In genomic region chr1:244074559-244075171, GRCh38 we compare ENCODE assay signal across 2 cellular contexts.
TF ChIP-seq lines count a peak whose summit lies in the region.

No MANE protein-coding gene starts in this region.

TF ChIP-seq in GM23338, 12 proteins besides CTCF, POLR2A, EP300 and RAD21 (continued from another document):
- TF ChIP-seq, protein P1, sequence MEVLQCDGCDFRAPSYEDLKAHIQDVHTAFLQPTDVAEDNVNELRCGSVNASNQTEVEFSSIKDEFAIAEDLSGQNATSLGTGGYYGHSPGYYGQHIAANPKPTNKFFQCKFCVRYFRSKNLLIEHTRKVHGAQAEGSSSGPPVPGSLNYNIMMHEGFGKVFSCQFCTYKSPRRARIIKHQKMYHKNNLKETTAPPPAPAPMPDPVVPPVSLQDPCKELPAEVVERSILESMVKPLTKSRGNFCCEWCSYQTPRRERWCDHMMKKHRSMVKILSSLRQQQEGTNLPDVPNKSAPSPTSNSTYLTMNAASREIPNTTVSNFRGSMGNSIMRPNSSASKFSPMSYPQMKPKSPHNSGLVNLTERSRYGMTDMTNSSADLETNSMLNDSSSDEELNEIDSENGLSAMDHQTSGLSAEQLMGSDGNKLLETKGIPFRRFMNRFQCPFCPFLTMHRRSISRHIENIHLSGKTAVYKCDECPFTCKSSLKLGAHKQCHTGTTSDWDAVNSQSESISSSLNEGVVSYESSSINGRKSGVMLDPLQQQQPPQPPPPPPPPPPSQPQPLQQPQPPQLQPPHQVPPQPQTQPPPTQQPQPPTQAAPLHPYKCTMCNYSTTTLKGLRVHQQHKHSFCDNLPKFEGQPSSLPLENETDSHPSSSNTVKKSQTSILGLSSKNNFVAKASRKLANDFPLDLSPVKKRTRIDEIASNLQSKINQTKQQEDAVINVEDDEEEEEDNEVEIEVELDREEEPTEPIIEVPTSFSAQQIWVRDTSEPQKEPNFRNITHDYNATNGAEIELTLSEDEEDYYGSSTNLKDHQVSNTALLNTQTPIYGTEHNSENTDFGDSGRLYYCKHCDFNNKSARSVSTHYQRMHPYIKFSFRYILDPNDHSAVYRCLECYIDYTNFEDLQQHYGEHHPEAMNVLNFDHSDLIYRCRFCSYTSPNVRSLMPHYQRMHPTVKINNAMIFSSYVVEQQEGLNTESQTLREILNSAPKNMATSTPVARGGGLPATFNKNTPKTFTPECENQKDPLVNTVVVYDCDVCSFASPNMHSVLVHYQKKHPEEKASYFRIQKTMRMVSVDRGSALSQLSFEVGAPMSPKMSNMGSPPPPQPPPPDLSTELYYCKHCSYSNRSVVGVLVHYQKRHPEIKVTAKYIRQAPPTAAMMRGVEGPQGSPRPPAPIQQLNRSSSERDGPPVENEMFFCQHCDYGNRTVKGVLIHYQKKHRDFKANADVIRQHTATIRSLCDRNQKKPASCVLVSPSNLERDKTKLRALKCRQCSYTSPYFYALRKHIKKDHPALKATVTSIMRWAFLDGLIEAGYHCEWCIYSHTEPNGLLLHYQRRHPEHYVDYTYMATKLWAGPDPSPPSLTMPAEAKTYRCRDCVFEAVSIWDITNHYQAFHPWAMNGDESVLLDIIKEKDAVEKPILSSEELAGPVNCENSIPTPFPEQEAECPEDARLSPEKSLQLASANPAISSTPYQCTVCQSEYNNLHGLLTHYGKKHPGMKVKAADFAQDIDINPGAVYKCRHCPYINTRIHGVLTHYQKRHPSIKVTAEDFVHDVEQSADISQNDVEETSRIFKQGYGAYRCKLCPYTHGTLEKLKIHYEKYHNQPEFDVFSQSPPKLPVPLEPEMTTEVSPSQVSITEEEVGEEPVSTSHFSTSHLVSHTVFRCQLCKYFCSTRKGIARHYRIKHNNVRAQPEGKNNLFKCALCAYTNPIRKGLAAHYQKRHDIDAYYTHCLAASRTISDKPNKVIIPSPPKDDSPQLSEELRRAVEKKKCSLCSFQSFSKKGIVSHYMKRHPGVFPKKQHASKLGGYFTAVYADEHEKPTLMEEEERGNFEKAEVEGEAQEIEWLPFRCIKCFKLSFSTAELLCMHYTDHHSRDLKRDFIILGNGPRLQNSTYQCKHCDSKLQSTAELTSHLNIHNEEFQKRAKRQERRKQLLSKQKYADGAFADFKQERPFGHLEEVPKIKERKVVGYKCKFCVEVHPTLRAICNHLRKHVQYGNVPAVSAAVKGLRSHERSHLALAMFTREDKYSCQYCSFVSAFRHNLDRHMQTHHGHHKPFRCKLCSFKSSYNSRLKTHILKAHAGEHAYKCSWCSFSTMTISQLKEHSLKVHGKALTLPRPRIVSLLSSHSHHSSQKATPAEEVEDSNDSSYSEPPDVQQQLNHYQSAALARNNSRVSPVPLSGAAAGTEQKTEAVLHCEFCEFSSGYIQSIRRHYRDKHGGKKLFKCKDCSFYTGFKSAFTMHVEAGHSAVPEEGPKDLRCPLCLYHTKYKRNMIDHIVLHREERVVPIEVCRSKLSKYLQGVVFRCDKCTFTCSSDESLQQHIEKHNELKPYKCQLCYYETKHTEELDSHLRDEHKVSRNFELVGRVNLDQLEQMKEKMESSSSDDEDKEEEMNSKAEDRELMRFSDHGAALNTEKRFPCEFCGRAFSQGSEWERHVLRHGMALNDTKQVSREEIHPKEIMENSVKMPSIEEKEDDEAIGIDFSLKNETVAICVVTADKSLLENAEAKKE (CRISPR knock-in tag; IDR thresholded peaks at IDR 0.05): no peak
- no peak for TF ChIP-seq CREB1 (CRISPR knock-in tag; IDR thresholded peaks at IDR 0.05; ENCODE audit: low read depth)

TF ChIP-seq in H1, 55 proteins besides CTCF, POLR2A, EP300 and RAD21 (continued from another document):
- TF ChIP-seq YY1 (IDR thresholded peaks at IDR 0.05; ENCODE audit: low read depth, low read length) (no peak), GABPA (IDR thresholded peaks at IDR 0.05; ENCODE audit: borderline replicate concordance, insufficient read depth, low read length) (no peak)
